In genomic region chr2:237590272-237591020, GRCh38 we compare ENCODE assay signal across 10 cellular contexts. TPM values are rescaled to one million over a fixed set of nuclear protein-coding genes. Genes with fewer than 3 reads are reported as not detected.
A peak's percentile ranks its signal among the peaks of the same experiment; 100 is the strongest.
DNase-seq lines count a peak whose midpoint lies in the region; ATAC-seq and TF ChIP-seq lines count a peak whose summit lies in the region.
"Had no signal": no experiment of that assay in that cellular context is flagged by ENCODE, and none has a peak within 500 bp of the region (broad histone marks: within the 10 kb centered on the region; RNA-seq: fewer than 3 reads in every experiment).

Gene RAB17, minus strand, starts transcription at chr2:237590734. Its CDS starts 4,580 bp downstream, at chr2:237586154.

- peak within 1 kb of the TSS in 2 of 3 donors; percentile 12 to 38 for H3K4me3 ChIP-seq in thyroid gland (replicated peaks in 1 of 3)

- H3K27me3 ChIP-seq in thyroid gland, result no peaks in the 10 kb centered on the region

- H3K27ac ChIP-seq in thyroid gland, result peak within 1 kb of the TSS; percentile 90 to 97 (median 97)

- ATAC-seq in activated T-helper 17 cell treated with anti-CD3 and anti-CD28 coated beads, Interleukin-2, amount 50 U/mL, for 72 hours (replicated peaks), result peak; percentile 60
- no peak for ATAC-seq in GM21717 (IDR thresholded peaks at IDR 0.05; ENCODE audit: unreplicated experiment)
- no peak for ATAC-seq in effector memory CD8-positive, alpha-beta T cell (replicated peaks)

- H3K9me3 ChIP-seq in thyroid gland, result no peaks in the 10 kb centered on the region

- intact Hi-C loops in thyroid gland (cut with DNase I), result no loop called here

- H3K9me3 Mint-ChIP-seq in activated T-helper 17 cell treated with anti-CD3 and anti-CD28 coated beads, Interleukin-2, amount 50 U/mL, for 72 hours, result no peaks in the 10 kb centered on the region
- H3K9me3 Mint-ChIP-seq in effector memory CD8-positive, alpha-beta T cell, result no peaks in the 10 kb centered on the region
- no peaks in the 10 kb centered on the region for H3K9me3 Mint-ChIP-seq in endothelial cell (ENCODE audit: unreplicated experiment)

- no peaks in the 10 kb centered on the region for H3K36me3 Mint-ChIP-seq in activated T-helper 17 cell treated with anti-CD3 and anti-CD28 coated beads, Interleukin-2, amount 50 U/mL, for 72 hours (ENCODE audit: low read depth)
- H3K36me3 Mint-ChIP-seq in effector memory CD8-positive, alpha-beta T cell (ENCODE audit: insufficient read depth), result no peaks in the 10 kb centered on the region
- H3K36me3 Mint-ChIP-seq in endothelial cell (ENCODE audit: low read depth, unreplicated experiment), result peaks cover 8% of the 10 kb centered on the region

- no peaks in the 10 kb centered on the region for H3K36me3 ChIP-seq in thyroid gland

- TF ChIP-seq CTCF in thyroid gland (IDR thresholded peaks at IDR 0.05) (no peak), endothelial cell (IDR thresholded peaks at IDR 0.05; ENCODE audit: unreplicated experiment) (no peak)

- DNase-seq in NCI-H2081 (lab: John Stamatoyannopoulos, UW) (peak; percentile 43 to 65), NCI-H2081 treated with DMSO at 0.1 percent for 48 hours (lab: John Stamatoyannopoulos, UW) (no peak), iPS-NIHi11 (ENCODE audit: low spot score) (peak; percentile 71), thyroid gland (peak; percentile 94), endothelial cell (ENCODE audit: low spot score) (no peak)
- DNase-seq in effector memory CD8-positive, alpha-beta T cell, result no peak
- DNase-seq: activated CD4-positive, alpha-beta T cell treated with anti-CD3 and anti-CD28 coated beads, Interleukin-2, amount 50 U/mL, for 4 hours had no signal

- WGBS in thyroid gland, 2 donors, result 26 to 30% methylated on average over 10 to 15 of the region's 15 CpGs

- peak within 1 kb of the TSS; percentile 41 for H3K27ac Mint-ChIP-seq in activated T-helper 17 cell treated with anti-CD3 and anti-CD28 coated beads, Interleukin-2, amount 50 U/mL, for 72 hours
- peak within 1 kb of the TSS in 1 of 2 donors; percentile 44 for H3K27ac Mint-ChIP-seq in effector memory CD8-positive, alpha-beta T cell
- no peak within 1 kb of the TSS for H3K27ac Mint-ChIP-seq in endothelial cell (ENCODE audit: unreplicated experiment)

- no peaks in the 10 kb centered on the region for H3K27me3 Mint-ChIP-seq in activated T-helper 17 cell treated with anti-CD3 and anti-CD28 coated beads, Interleukin-2, amount 50 U/mL, for 72 hours
- peaks cover 31 to 35% of the 10 kb centered on the region in 2 donors for H3K27me3 Mint-ChIP-seq in effector memory CD8-positive, alpha-beta T cell
- peaks cover 7% of the 10 kb centered on the region for H3K27me3 Mint-ChIP-seq in endothelial cell (ENCODE audit: unreplicated experiment)

- H3K4me1 ChIP-seq in thyroid gland, result peaks cover 27 to 47% of the 10 kb centered on the region in 2 donors

- peak in 1 of 2 donors; percentile 85 for TF ChIP-seq POLR2A in thyroid gland (IDR thresholded peaks at IDR 0.05)

- peaks cover 5% of the 10 kb centered on the region for H3K4me1 Mint-ChIP-seq in activated T-helper 17 cell treated with anti-CD3 and anti-CD28 coated beads, Interleukin-2, amount 50 U/mL, for 72 hours
- H3K4me1 Mint-ChIP-seq in effector memory CD8-positive, alpha-beta T cell (ENCODE audit: low read depth in 2 of 2), result peaks cover 5 to 9% of the 10 kb centered on the region in 2 donors
- H3K4me1 Mint-ChIP-seq in endothelial cell (ENCODE audit: unreplicated experiment), result peaks cover 34% of the 10 kb centered on the region

- peak within 1 kb of the TSS; percentile 30 for H3K4me3 Mint-ChIP-seq in activated T-helper 17 cell treated with anti-CD3 and anti-CD28 coated beads, Interleukin-2, amount 50 U/mL, for 72 hours
- H3K4me3 Mint-ChIP-seq in effector memory CD8-positive, alpha-beta T cell, result no peak within 1 kb of the TSS
- no peak within 1 kb of the TSS for H3K4me3 Mint-ChIP-seq in endothelial cell (ENCODE audit: unreplicated experiment)

RNA-seq across cellular contexts. Expression of gene RAB17, which starts in this region (rescaled TPM):
- 1 to 10 TPM in 1 of 2 donors, under 1 TPM in 1; 0.43 to 2.5 TPM for total RNA-seq in activated T-helper 17 cell treated with anti-CD3 and anti-CD28 coated beads, Interleukin-2, amount 50 U/mL, for 72 hours
- total RNA-seq in thyroid gland, result 10 to 100 TPM; 37.6 to 88.1 (median 70.1) TPM
- 1.5 TPM for total RNA-seq in endothelial cell (ENCODE audit: unreplicated experiment)
- total RNA-seq: temporal lobe had no signal

Comparison
In these comparisons a context has a peak if more than half of its experiments do, and no peak if none do; other contexts are left out.
1. RNA of gene RAB17 (total RNA-seq): 37.6 to 88.1 TPM in thyroid gland; 0.43 to 2.5 TPM in activated T-helper 17 cell treated with anti-CD3 and anti-CD28 coated beads, Interleukin-2, amount 50 U/mL, for 72 hours and 1.5 TPM in endothelial cell (single experiment); every median in the first group is over 10 times any median in the second.
2. DNase-seq: peak in NCI-H2081 (2 of 2), iPS-NIHi11 (single experiment) and thyroid gland (2 of 2); none in NCI-H2081 treated with DMSO at 0.1 percent for 48 hours (single experiment), effector memory CD8-positive, alpha-beta T cell (0 of 3) and endothelial cell (single experiment).